In the genomic region with DNA sequence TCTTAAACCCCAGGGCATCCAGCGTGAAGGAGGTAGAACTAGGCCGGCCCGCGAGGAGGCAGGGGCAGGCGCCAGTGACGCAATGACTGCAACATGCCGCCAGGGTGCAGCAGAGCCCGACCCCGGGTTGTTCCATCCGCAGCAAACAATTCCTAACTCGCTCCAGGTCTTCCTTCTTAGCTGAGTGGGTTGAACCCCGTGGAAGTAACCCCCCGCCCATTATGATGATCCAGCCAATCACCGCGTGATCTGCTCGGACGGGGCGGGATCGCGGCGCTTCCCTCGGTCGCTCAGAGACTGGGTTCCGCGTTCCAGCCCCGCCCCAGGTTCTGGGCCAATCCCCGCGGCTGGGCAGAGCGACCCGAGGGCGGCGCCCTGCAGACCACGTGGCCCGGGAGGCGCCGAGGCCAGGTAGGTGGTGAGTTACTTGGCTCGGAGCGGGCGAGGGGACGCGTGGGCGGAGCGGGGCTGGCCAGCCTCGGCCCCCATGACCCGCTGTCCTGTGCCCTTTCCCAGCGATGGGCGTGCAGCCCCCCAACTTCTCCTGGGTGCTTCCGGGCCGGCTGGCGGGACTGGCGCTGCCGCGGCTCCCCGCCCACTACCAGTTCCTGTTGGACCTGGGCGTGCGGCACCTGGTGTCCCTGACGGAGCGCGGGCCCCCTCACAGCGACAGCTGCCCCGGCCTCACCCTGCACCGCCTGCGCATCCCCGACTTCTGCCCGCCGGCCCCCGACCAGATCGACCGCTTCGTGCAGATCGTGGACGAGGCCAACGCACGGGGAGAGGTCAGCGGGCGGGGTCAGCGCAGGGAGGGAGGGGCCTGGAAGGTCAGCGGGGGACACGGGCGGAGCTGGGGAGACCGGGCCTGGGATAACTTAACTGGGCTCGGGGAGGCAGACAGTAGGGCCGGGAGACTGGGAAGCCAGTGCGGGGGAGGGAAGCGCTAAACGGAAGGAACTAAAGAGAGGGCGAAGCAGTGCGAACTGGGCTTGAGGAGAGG, we compare ENCODE assay signal across 8 cellular contexts. TPM values are rescaled to one million over a fixed set of nuclear protein-coding genes. Genes with fewer than 3 reads are reported as not detected.
A peak's percentile ranks its signal among the peaks of the same experiment; 100 is the strongest.
DNase-seq lines count a peak whose midpoint lies in the region; ATAC-seq and TF ChIP-seq lines count a peak whose summit lies in the region.

A gene (plus strand): TSS at position 380 of the 1,000 bp plus-strand sequence. CDS start 139 bp downstream, at position 519.

- in situ Hi-C loops in G401 (cut with HindIII; ENCODE audit: low sequenced_read_pairs) (no loop called here), SK-MEL-5 (cut with HindIII; ENCODE audit: low pct_unique_long_range_greater_than_20kb, low sequenced_read_pairs) (loop anchor here (25.0 kb wide), 1 partner anchor 106 kb away; no protein-coding TSS in a partner anchor)

- peak; percentile 99 for TF ChIP-seq CTCF in foreskin keratinocyte (conservative IDR thresholded peaks at IDR 0.05)

- H3K27ac ChIP-seq in foreskin keratinocyte (no peak within 1 kb of the TSS), subcutaneous abdominal adipose tissue (ENCODE audit: low read depth, low read length) (peak within 1 kb of the TSS; percentile 86)

- no peak within 1 kb of the TSS for H2AFZ ChIP-seq in neuron (ENCODE audit: low read depth, low read length)

- H3K4me1 ChIP-seq in foreskin keratinocyte: no peaks in the 10 kb centered on the region
- no peaks in the 10 kb centered on the region for H3K4me1 ChIP-seq in neuron (ENCODE audit: insufficient read depth, low read length)
- H3K4me1 ChIP-seq in subcutaneous abdominal adipose tissue (ENCODE audit: control insufficient read depth in 5 of 5, insufficient read depth in 5 of 5, low read length in 5 of 5): peaks cover 2 to 24% (median 13%) of the 10 kb centered on the region in 5 donors

- H3K9me3 ChIP-seq in MG63 (peaks cover 2% of the 10 kb centered on the region; the same call in 1 of the 2 replicates), neuron (ENCODE audit: low read length) (no peaks in the 10 kb centered on the region), subcutaneous abdominal adipose tissue (ENCODE audit: control insufficient read depth in 5 of 5, low read length in 5 of 5) (peaks cover 0 to 4% (median 0%) of the 10 kb centered on the region in 5 donors)

- no peaks in the 10 kb centered on the region for H3K27me3 ChIP-seq in H7 (ENCODE audit: control insufficient read depth, insufficient read depth, low read length)
- H3K27me3 ChIP-seq in MG63: no peaks in the 10 kb centered on the region; the same call in none of the 2 replicates
- H3K27me3 ChIP-seq in foreskin keratinocyte: no peaks in the 10 kb centered on the region
- H3K27me3 ChIP-seq in neuron (ENCODE audit: insufficient read depth, low read length): peaks cover 9% of the 10 kb centered on the region
- no peaks in the 10 kb centered on the region for H3K27me3 ChIP-seq in subcutaneous abdominal adipose tissue (ENCODE audit: control insufficient read depth in 5 of 5, insufficient read depth in 4 of 5, low read length in 5 of 5)

- H3K9ac ChIP-seq in subcutaneous abdominal adipose tissue (ENCODE audit: low read length in 5 of 5): peak within 1 kb of the TSS; percentile 59 to 78 (median 71)

- peak within 1 kb of the TSS; percentile 90 for H3K4me3 ChIP-seq in H7 (ENCODE audit: insufficient read depth, low read depth, low read length)
- H3K4me3 ChIP-seq in MG63: peak within 1 kb of the TSS; percentile 58
- H3K4me3 ChIP-seq in neuron (ENCODE audit: low read length): peak within 1 kb of the TSS; percentile 18
- H3K4me3 ChIP-seq in subcutaneous abdominal adipose tissue (ENCODE audit: low read depth in 1 of 5, low read length in 5 of 5): peak within 1 kb of the TSS; percentile 76 to 85 (median 79)

- peak; percentile 99 for DNase-seq in G401 (ENCODE audit: low spot score)
- peak; percentile 97 for DNase-seq in H7
- DNase-seq in MG63: peak; percentile 98
- DNase-seq in SK-MEL-5 (ENCODE audit: low read depth, low spot score): peak; percentile 97
- peak; percentile 98 for DNase-seq in activated naive CD4-positive, alpha-beta T cell treated with Interleukin-2 at 50 U/mL for 16 hours
- DNase-seq in foreskin keratinocyte: peak; percentile 95 to 98

- H3K36me3 ChIP-seq in H7 (replicated peaks; ENCODE audit: control insufficient read depth, insufficient read depth, low read length) (no peaks in the 10 kb centered on the region), MG63 (no peaks in the 10 kb centered on the region), neuron (ENCODE audit: insufficient read depth, low read length) (no peaks in the 10 kb centered on the region), subcutaneous abdominal adipose tissue (ENCODE audit: control insufficient read depth in 5 of 5, insufficient read depth in 5 of 5, low read length in 5 of 5) (peaks cover 0 to 5% (median 0%) of the 10 kb centered on the region in 5 donors)

- peak; percentile 98 for ATAC-seq in foreskin keratinocyte

RNA-seq across cellular contexts. Expression of the gene that starts here (rescaled TPM):
- 35.0 and 59.7 TPM in 2 replicates for total RNA-seq in G401 (2014; rRNA removed; shearing (Covaris generic))
- 74.9 and 81.6 TPM in 2 replicates for total RNA-seq in H7 (2014; rRNA removed; shearing (Covaris generic))
- 9.2 and 17.1 TPM in 2 replicates for total RNA-seq in MG63 (2014; rRNA removed; shearing (Covaris generic); ENCODE audit: low replicate concordance)
- 59.0 and 78.8 TPM in 2 replicates for total RNA-seq in SK-MEL-5 (2014; rRNA removed; shearing (Covaris generic))
- 66.6 and 72.8 TPM in 2 replicates for polyA plus RNA-seq in SK-MEL-5 (2015; cell fraction: cytosol; rRNA removed)
- 2.2 and 23.1 TPM in 2 replicates for polyA plus RNA-seq in SK-MEL-5 (2015; cell fraction: nucleus; rRNA removed)
- total RNA-seq in foreskin keratinocyte: 44.4 and 44.5 TPM in 2 replicates
- 56.7 and 59.7 TPM in 2 replicates for polyA plus RNA-seq in foreskin keratinocyte

Comparison
In these comparisons a context has a peak if more than half of its experiments do, and no peak if none do; other contexts are left out.
1. H3K4me3 ChIP-seq: peak in every context shown above with its lines; median percentile 90 in H7; 79 in subcutaneous abdominal adipose tissue; 58 in MG63; 18 in neuron.